1 cellular context compared by ENCODE assay signal in genomic region chr20:45920795-45921617, GRCh38.
TF ChIP-seq lines count a peak whose summit lies in the region.

No MANE protein-coding gene starts in this region.

TF ChIP-seq in IMR-90, 13 proteins besides CTCF, POLR2A, EP300 and RAD21:
- 0 out of 2 replicates have a peak, but pooled peaks have one; percentile 1 for TF ChIP-seq CEBPB (IDR thresholded peaks at IDR 0.05; ENCODE audit: low read depth, low read length)
- TF ChIP-seq FOS (IDR thresholded peaks at IDR 0.05; ENCODE audit: low read depth, low read length): no peak
- TF ChIP-seq MAZ (IDR thresholded peaks at IDR 0.05; ENCODE audit: borderline replicate concordance, low read depth, low read length): no peak
- TF ChIP-seq USF2 (IDR thresholded peaks at IDR 0.05; ENCODE audit: low read depth, low read length): no peak
- no peak for TF ChIP-seq SMC3 (IDR thresholded peaks at IDR 0.05; ENCODE audit: low read depth, low read length)
- TF ChIP-seq RFX5 (IDR thresholded peaks at IDR 0.05; ENCODE audit: low read depth, low read length): no peak
- TF ChIP-seq BHLHE40 (IDR thresholded peaks at IDR 0.05; ENCODE audit: low read depth, low read length): no peak
- no peak for TF ChIP-seq MAFK (IDR thresholded peaks at IDR 0.05; ENCODE audit: low read depth, low read length)
